In the genomic region with DNA sequence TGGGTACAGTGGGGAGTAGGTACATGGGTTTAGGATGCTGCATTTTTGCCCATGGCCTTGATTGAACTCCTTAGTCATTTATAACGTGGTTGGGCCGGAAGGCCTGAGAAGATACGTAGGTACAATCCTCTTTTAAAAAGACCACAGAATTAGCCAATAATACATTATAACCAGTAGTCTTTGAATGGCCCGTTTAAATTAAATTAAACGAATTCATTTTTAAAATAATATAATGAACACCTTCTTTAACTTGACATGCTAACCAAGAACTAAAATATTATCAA, we compare ENCODE assay signal across 8 cellular contexts. TPM values are rescaled to one million over a fixed set of nuclear protein-coding genes. Genes with fewer than 3 reads are reported as not detected.
DNase-seq lines count a peak whose midpoint lies in the region; ATAC-seq and TF ChIP-seq lines count a peak whose summit lies in the region.

No MANE protein-coding gene starts in this region.

- peaks cover 7% of the 10 kb centered on the region for H3K9me3 Mint-ChIP-seq in activated CD8-positive, alpha-beta memory T cell treated with anti-CD3 and anti-CD28 coated beads, Interleukin-2, amount 10 ng/mL, durations not matched to agents 7 days and 5 days (ENCODE audit: low read depth)
- peaks cover 5% of the 10 kb centered on the region for H3K9me3 Mint-ChIP-seq in activated CD4-positive, alpha-beta memory T cell treated with anti-CD3 and anti-CD28 coated beads, Interleukin-2, amount 10 ng/mL, durations not matched to agents 7 days and 5 days

- ATAC-seq in activated CD8-positive, alpha-beta memory T cell treated with anti-CD3 and anti-CD28 coated beads, Interleukin-2, amount 10 ng/mL, durations not matched to agents 7 days and 5 days = no peak
- ATAC-seq in right cardiac atrium = peak; percentile 6 to 34

- peak overlapping the region; percentile 97 for H3K4me3 ChIP-seq in right cardiac atrium (ENCODE audit: low read length)
- H3K4me3 ChIP-seq in spleen = peak overlapping the region; percentile 88 to 99 (median 98)

- no peaks in the 10 kb centered on the region for H3K27me3 ChIP-seq in right cardiac atrium (ENCODE audit: control insufficient read depth, insufficient read depth)
- H3K27me3 ChIP-seq in spleen (replicated peaks in 1 of 7) = peaks cover 0 to 5% (median 0%) of the 10 kb centered on the region in 7 donors

- H3K27ac Mint-ChIP-seq in activated CD8-positive, alpha-beta memory T cell treated with anti-CD3 and anti-CD28 coated beads, Interleukin-2, amount 10 ng/mL, durations not matched to agents 7 days and 5 days = peak overlapping the region; percentile 97
- H3K27ac Mint-ChIP-seq in activated CD4-positive, alpha-beta memory T cell treated with anti-CD3 and anti-CD28 coated beads, Interleukin-2, amount 10 ng/mL, durations not matched to agents 7 days and 5 days = peak overlapping the region; percentile 94

- POLR2A ChIA-PET in activated CD4-positive, alpha-beta memory T cell treated with anti-CD3 and anti-CD28 coated beads, Interleukin-2, amount 10 ng/mL, durations not matched to agents 7 days and 5 days (lab: Charles Lee) = interaction anchor here (1.2 to 4.5 kb wide), 4 partner anchors 18 to 546 kb away, joined by 3 to 51 read pairs (median 10); partner anchors contain the start of genes ADAR, KRTCAP2, PMVK and TRIM46

- peaks cover 0 to 7% (median 0%) of the 10 kb centered on the region in 6 donors for H3K36me3 ChIP-seq in spleen

- peaks cover 5% of the 10 kb centered on the region for H3K4me1 ChIP-seq in right cardiac atrium (ENCODE audit: control insufficient read depth, insufficient read depth, low read length)
- H3K4me1 ChIP-seq in spleen = peaks cover 10 to 53% (median 36%) of the 10 kb centered on the region in 6 donors

- H3K27ac ChIP-seq in right cardiac atrium (ENCODE audit: low read length) (peak overlapping the region; percentile 99), spleen (peak overlapping the region; percentile 91 to 97 (median 94))

- TF ChIP-seq POLR2A in spleen (IDR thresholded peaks at IDR 0.05) = no peak

- H3K9me3 ChIP-seq in right cardiac atrium (ENCODE audit: control insufficient read depth, low read length) (no peaks in the 10 kb centered on the region), spleen (peaks cover 0 to 14% (median 12%) of the 10 kb centered on the region in 8 donors)

- peaks cover 14% of the 10 kb centered on the region for H3K27me3 Mint-ChIP-seq in activated CD8-positive, alpha-beta memory T cell treated with anti-CD3 and anti-CD28 coated beads, Interleukin-2, amount 10 ng/mL, durations not matched to agents 7 days and 5 days
- H3K27me3 Mint-ChIP-seq in activated CD4-positive, alpha-beta memory T cell treated with anti-CD3 and anti-CD28 coated beads, Interleukin-2, amount 10 ng/mL, durations not matched to agents 7 days and 5 days = peaks cover 17% of the 10 kb centered on the region

- 4% methylated on average over 5 of the region's 5 CpGs for WGBS in right cardiac atrium
- WGBS in spleen, 5 donors = 8 to 30% (median 16%) methylated on average over 5 of the region's 5 CpGs

- peaks cover 31% of the 10 kb centered on the region for H3K36me3 Mint-ChIP-seq in activated CD8-positive, alpha-beta memory T cell treated with anti-CD3 and anti-CD28 coated beads, Interleukin-2, amount 10 ng/mL, durations not matched to agents 7 days and 5 days
- H3K36me3 Mint-ChIP-seq in activated CD4-positive, alpha-beta memory T cell treated with anti-CD3 and anti-CD28 coated beads, Interleukin-2, amount 10 ng/mL, durations not matched to agents 7 days and 5 days (ENCODE audit: low read depth) = peaks cover 6% of the 10 kb centered on the region

- H3K4me1 Mint-ChIP-seq in activated CD8-positive, alpha-beta memory T cell treated with anti-CD3 and anti-CD28 coated beads, Interleukin-2, amount 10 ng/mL, durations not matched to agents 7 days and 5 days = peaks cover 35% of the 10 kb centered on the region
- peaks cover 34% of the 10 kb centered on the region for H3K4me1 Mint-ChIP-seq in activated CD4-positive, alpha-beta memory T cell treated with anti-CD3 and anti-CD28 coated beads, Interleukin-2, amount 10 ng/mL, durations not matched to agents 7 days and 5 days

- H3K4me3 Mint-ChIP-seq in activated CD8-positive, alpha-beta memory T cell treated with anti-CD3 and anti-CD28 coated beads, Interleukin-2, amount 10 ng/mL, durations not matched to agents 7 days and 5 days = peak overlapping the region; percentile 92
- H3K4me3 Mint-ChIP-seq in activated CD4-positive, alpha-beta memory T cell treated with anti-CD3 and anti-CD28 coated beads, Interleukin-2, amount 10 ng/mL, durations not matched to agents 7 days and 5 days = peak overlapping the region; percentile 99

- intact Hi-C loops in right cardiac atrium (cut with DNase I) = no loop called here
- intact Hi-C loops in spleen (cut with DNase I; ENCODE audit: low total_unique reads) = no loop called here

- no peak for TF ChIP-seq CTCF in spleen (IDR thresholded peaks at IDR 0.05 in 8 of 11, conservative IDR thresholded peaks at IDR 0.05 in 3 of 11)

- CTCF ChIA-PET in activated CD8-positive, alpha-beta memory T cell treated with anti-CD3 and anti-CD28 coated beads, Interleukin-2, amount 10 ng/mL, durations not matched to agents 7 days and 5 days (lab: Charles Lee) = interaction anchor here (0.7 to 2.0 kb wide), 6 partner anchors 10 to 132 kb away, joined by 3 to 5 read pairs (median 4); no protein-coding TSS in a partner anchor
- CTCF ChIA-PET in activated CD4-positive, alpha-beta memory T cell treated with anti-CD3 and anti-CD28 coated beads, Interleukin-2, amount 10 ng/mL, durations not matched to agents 7 days and 5 days (lab: Charles Lee) = interaction anchor here (0.9 to 1.1 kb wide), 2 partner anchors 17 to 316 kb away, joined by 3 read pairs; no protein-coding TSS in a partner anchor

- DNase-seq in activated CD8-positive, alpha-beta memory T cell treated with anti-CD3 and anti-CD28 coated beads, Interleukin-2, amount 10 ng/mL, durations not matched to agents 7 days and 5 days = no peak
- DNase-seq in activated CD8-positive, alpha-beta memory T cell treated with anti-CD3 and anti-CD28 coated beads for 24 hours = no peak
- DNase-seq in activated CD4-positive, alpha-beta memory T cell treated with anti-CD3 and anti-CD28 coated beads, Interleukin-2, amount 10 ng/mL, durations not matched to agents 7 days and 5 days = no peak
- DNase-seq in right cardiac atrium (no peak), spleen (no peak), NCI-H2107 treated with DMSO at 0.1 percent for 48 hours (lab: John Stamatoyannopoulos, UW; ENCODE audit: unreplicated experiment) (no peak), iPS-NIHi11 (ENCODE audit: low spot score) (no peak), NCI-H69 (lab: John Stamatoyannopoulos, UW) (no peak)

RNA-seq across cellular contexts. Expression of gene ADAR, which starts 20.1 kb away (rescaled TPM):
- 100 to 1,000 TPM; 369 to 434 TPM for total RNA-seq in activated CD8-positive, alpha-beta memory T cell treated with anti-CD3 and anti-CD28 coated beads, Interleukin-2, amount 10 ng/mL, durations not matched to agents 7 days and 5 days
- total RNA-seq in activated CD4-positive, alpha-beta memory T cell treated with anti-CD3 and anti-CD28 coated beads, Interleukin-2, amount 10 ng/mL, durations not matched to agents 7 days and 5 days = 100 to 1,000 TPM; 377 to 398 TPM
- 10 to 100 TPM; 66.2 to 80.9 (median 70.4) TPM for total RNA-seq in right cardiac atrium
- 21.2 TPM for polyA plus RNA-seq in right cardiac atrium
- total RNA-seq in spleen = 100 to 1,000 TPM; 218 to 249 (median 229) TPM
- 10 to 100 TPM; 25.6 to 61.3 (median 29.4) TPM for polyA plus RNA-seq in spleen
